Comparison of ENCODE assay signal across 2 cellular contexts in genomic region chr14:56715938-56716337, GRCh38.
TF ChIP-seq lines count a peak whose summit lies in the region.

No MANE protein-coding gene starts in this region.

TF ChIP-seq in HepG2, 621 proteins besides CTCF, POLR2A, EP300 and RAD21 (continued from another document):
- TF ChIP-seq THRA (CRISPR knock-in tag; IDR thresholded peaks at IDR 0.05; ENCODE audit: borderline replicate concordance), result no peak
- TF ChIP-seq, protein P1, sequence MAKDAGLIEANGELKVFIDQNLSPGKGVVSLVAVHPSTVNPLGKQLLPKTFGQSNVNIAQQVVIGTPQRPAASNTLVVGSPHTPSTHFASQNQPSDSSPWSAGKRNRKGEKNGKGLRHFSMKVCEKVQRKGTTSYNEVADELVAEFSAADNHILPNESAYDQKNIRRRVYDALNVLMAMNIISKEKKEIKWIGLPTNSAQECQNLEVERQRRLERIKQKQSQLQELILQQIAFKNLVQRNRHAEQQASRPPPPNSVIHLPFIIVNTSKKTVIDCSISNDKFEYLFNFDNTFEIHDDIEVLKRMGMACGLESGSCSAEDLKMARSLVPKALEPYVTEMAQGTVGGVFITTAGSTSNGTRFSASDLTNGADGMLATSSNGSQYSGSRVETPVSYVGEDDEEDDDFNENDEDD (CRISPR knock-in tag; IDR thresholded peaks at IDR 0.05; ENCODE audit: borderline replicate concordance), result no peak
- no peak for TF ChIP-seq ZNF577 (CRISPR knock-in tag; IDR thresholded peaks at IDR 0.05; ENCODE audit: borderline replicate concordance, low read depth)
- TF ChIP-seq ZBTB39 (CRISPR knock-in tag; IDR thresholded peaks at IDR 0.05), result no peak
- no peak for TF ChIP-seq ZNF292 (CRISPR knock-in tag; IDR thresholded peaks at IDR 0.05; ENCODE audit: borderline replicate concordance, low read depth)
- TF ChIP-seq RXRB (CRISPR knock-in tag; IDR thresholded peaks at IDR 0.05; ENCODE audit: borderline replicate concordance), result no peak
- TF ChIP-seq ZNF138 (CRISPR knock-in tag; IDR thresholded peaks at IDR 0.05; ENCODE audit: low read depth), result no peak
- TF ChIP-seq, protein P2, sequence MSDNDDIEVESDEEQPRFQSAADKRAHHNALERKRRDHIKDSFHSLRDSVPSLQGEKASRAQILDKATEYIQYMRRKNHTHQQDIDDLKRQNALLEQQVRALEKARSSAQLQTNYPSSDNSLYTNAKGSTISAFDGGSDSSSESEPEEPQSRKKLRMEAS (IDR thresholded peaks at IDR 0.05), result no peak
- TF ChIP-seq GATAD1 (CRISPR knock-in tag; IDR thresholded peaks at IDR 0.05), result no peak
- no peak for TF ChIP-seq SALL1 (CRISPR knock-in tag; IDR thresholded peaks at IDR 0.05)

TF ChIP-seq in WTC11, 78 proteins besides CTCF, POLR2A, EP300 and RAD21 (continued from another document):
- no peak for TF ChIP-seq USF2 (CRISPR knock-in tag; IDR thresholded peaks at IDR 0.05)
- TF ChIP-seq, protein P3, sequence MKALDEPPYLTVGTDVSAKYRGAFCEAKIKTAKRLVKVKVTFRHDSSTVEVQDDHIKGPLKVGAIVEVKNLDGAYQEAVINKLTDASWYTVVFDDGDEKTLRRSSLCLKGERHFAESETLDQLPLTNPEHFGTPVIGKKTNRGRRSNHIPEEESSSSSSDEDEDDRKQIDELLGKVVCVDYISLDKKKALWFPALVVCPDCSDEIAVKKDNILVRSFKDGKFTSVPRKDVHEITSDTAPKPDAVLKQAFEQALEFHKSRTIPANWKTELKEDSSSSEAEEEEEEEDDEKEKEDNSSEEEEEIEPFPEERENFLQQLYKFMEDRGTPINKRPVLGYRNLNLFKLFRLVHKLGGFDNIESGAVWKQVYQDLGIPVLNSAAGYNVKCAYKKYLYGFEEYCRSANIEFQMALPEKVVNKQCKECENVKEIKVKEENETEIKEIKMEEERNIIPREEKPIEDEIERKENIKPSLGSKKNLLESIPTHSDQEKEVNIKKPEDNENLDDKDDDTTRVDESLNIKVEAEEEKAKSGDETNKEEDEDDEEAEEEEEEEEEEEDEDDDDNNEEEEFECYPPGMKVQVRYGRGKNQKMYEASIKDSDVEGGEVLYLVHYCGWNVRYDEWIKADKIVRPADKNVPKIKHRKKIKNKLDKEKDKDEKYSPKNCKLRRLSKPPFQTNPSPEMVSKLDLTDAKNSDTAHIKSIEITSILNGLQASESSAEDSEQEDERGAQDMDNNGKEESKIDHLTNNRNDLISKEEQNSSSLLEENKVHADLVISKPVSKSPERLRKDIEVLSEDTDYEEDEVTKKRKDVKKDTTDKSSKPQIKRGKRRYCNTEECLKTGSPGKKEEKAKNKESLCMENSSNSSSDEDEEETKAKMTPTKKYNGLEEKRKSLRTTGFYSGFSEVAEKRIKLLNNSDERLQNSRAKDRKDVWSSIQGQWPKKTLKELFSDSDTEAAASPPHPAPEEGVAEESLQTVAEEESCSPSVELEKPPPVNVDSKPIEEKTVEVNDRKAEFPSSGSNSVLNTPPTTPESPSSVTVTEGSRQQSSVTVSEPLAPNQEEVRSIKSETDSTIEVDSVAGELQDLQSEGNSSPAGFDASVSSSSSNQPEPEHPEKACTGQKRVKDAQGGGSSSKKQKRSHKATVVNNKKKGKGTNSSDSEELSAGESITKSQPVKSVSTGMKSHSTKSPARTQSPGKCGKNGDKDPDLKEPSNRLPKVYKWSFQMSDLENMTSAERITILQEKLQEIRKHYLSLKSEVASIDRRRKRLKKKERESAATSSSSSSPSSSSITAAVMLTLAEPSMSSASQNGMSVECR (CRISPR knock-in tag; IDR thresholded peaks at IDR 0.05; ENCODE audit: borderline replicate concordance), result no peak
- TF ChIP-seq GTF2I (CRISPR knock-in tag; conservative IDR thresholded peaks at IDR 0.05), result no peak
- TF ChIP-seq ZBTB21 (CRISPR knock-in tag; IDR thresholded peaks at IDR 0.05; ENCODE audit: borderline replicate concordance), result no peak
- no peak for TF ChIP-seq CREM (CRISPR knock-in tag; IDR thresholded peaks at IDR 0.05)
- no peak for TF ChIP-seq TEAD1 (CRISPR knock-in tag; IDR thresholded peaks at IDR 0.05)
- no peak for TF ChIP-seq FOXP1 (CRISPR knock-in tag; IDR thresholded peaks at IDR 0.05; ENCODE audit: borderline replicate concordance)
- TF ChIP-seq TCF7 (CRISPR knock-in tag; IDR thresholded peaks at IDR 0.05; ENCODE audit: low read depth), result no peak
- no peak for TF ChIP-seq CREB1 (CRISPR knock-in tag; IDR thresholded peaks at IDR 0.05)
- no peak for TF ChIP-seq SMAD3 (CRISPR knock-in tag; IDR thresholded peaks at IDR 0.05; ENCODE audit: borderline replicate concordance)
- no peak for TF ChIP-seq ZNF671 (CRISPR knock-in tag; IDR thresholded peaks at IDR 0.05)
- TF ChIP-seq FOXP4 (CRISPR knock-in tag; IDR thresholded peaks at IDR 0.05), result no peak
TF ChIP-seq in WTC11: peak in this region for 0.
